ENCODE assay signal across 8 cellular contexts in genomic region chr3:120418866-120419490, GRCh38. TPM values are rescaled to one million over a fixed set of nuclear protein-coding genes. Genes with fewer than 3 reads are reported as not detected.
DNase-seq lines count a peak whose midpoint lies in the region; ATAC-seq and TF ChIP-seq lines count a peak whose summit lies in the region.

No MANE protein-coding gene starts in this region.

- ATAC-seq in GM18873 (IDR thresholded peaks at IDR 0.05; ENCODE audit: low FRiP score, unreplicated experiment), result peak; percentile 42
- peak; percentile 58 for ATAC-seq in HG03280 (IDR thresholded peaks at IDR 0.05; ENCODE audit: unreplicated experiment)
- ATAC-seq in activated naive CD8-positive, alpha-beta T cell treated with anti-CD3 and anti-CD28 coated beads, Interleukin-2, amount 50 U/mL, for 24 hours, result peak; percentile 47
- ATAC-seq in left cardiac atrium, result peak; percentile 48 to 58
- ATAC-seq in activated T-helper 17 cell treated with anti-CD3 and anti-CD28 coated beads, Interleukin-2, amount 50 U/mL, for 72 hours (replicated peaks), result no peak

- peak; percentile 61 for TF ChIP-seq CTCF in retinal pigment epithelial cell (conservative IDR thresholded peaks at IDR 0.05; ENCODE audit: low read depth, low read length)

- DNase-seq in COLO668 (lab: John Stamatoyannopoulos, UW; ENCODE audit: unreplicated experiment), result peak; percentile 15
- DNase-seq in NCI-H2196 (lab: John Stamatoyannopoulos, UW; ENCODE audit: unreplicated experiment), result peak; percentile 73
- peak; percentile 3 for DNase-seq in activated naive CD8-positive, alpha-beta T cell treated with anti-CD3 and anti-CD28 coated beads, Interleukin-2, amount 50 U/mL, for 24 hours
- DNase-seq in left cardiac atrium, result peak; percentile 50
- no peak for DNase-seq in retinal pigment epithelial cell (ENCODE audit: low read depth)

- H3K4me1 Mint-ChIP-seq in activated naive CD8-positive, alpha-beta T cell treated with anti-CD3 and anti-CD28 coated beads, Interleukin-2, amount 50 U/mL, for 24 hours, result peaks cover 10% of the 10 kb centered on the region
- H3K4me1 Mint-ChIP-seq in activated T-helper 17 cell treated with anti-CD3 and anti-CD28 coated beads, Interleukin-2, amount 50 U/mL, for 72 hours, result peaks cover 7% of the 10 kb centered on the region

- no peak overlapping the region for H3K4me3 Mint-ChIP-seq in activated naive CD8-positive, alpha-beta T cell treated with anti-CD3 and anti-CD28 coated beads, Interleukin-2, amount 50 U/mL, for 24 hours
- H3K4me3 Mint-ChIP-seq in activated T-helper 17 cell treated with anti-CD3 and anti-CD28 coated beads, Interleukin-2, amount 50 U/mL, for 72 hours, result no peak overlapping the region

- H3K27me3 Mint-ChIP-seq in activated naive CD8-positive, alpha-beta T cell treated with anti-CD3 and anti-CD28 coated beads, Interleukin-2, amount 50 U/mL, for 24 hours, result no peaks in the 10 kb centered on the region
- no peaks in the 10 kb centered on the region for H3K27me3 Mint-ChIP-seq in activated T-helper 17 cell treated with anti-CD3 and anti-CD28 coated beads, Interleukin-2, amount 50 U/mL, for 72 hours

- no peaks in the 10 kb centered on the region for H3K9me3 Mint-ChIP-seq in activated naive CD8-positive, alpha-beta T cell treated with anti-CD3 and anti-CD28 coated beads, Interleukin-2, amount 50 U/mL, for 24 hours
- no peaks in the 10 kb centered on the region for H3K9me3 Mint-ChIP-seq in activated T-helper 17 cell treated with anti-CD3 and anti-CD28 coated beads, Interleukin-2, amount 50 U/mL, for 72 hours

- no peak overlapping the region for H3K27ac Mint-ChIP-seq in activated naive CD8-positive, alpha-beta T cell treated with anti-CD3 and anti-CD28 coated beads, Interleukin-2, amount 50 U/mL, for 24 hours
- no peak overlapping the region for H3K27ac Mint-ChIP-seq in activated T-helper 17 cell treated with anti-CD3 and anti-CD28 coated beads, Interleukin-2, amount 50 U/mL, for 72 hours

- intact Hi-C loops in left cardiac atrium (cut with DNase I), result loop anchor here (2.0 to 5.0 kb wide), 4 partner anchors 33 to 177 kb away; partner anchors contain the start of gene FSTL1 (in 1 of the 2)

- no peaks in the 10 kb centered on the region for H3K36me3 Mint-ChIP-seq in activated naive CD8-positive, alpha-beta T cell treated with anti-CD3 and anti-CD28 coated beads, Interleukin-2, amount 50 U/mL, for 24 hours (ENCODE audit: low read depth)
- H3K36me3 Mint-ChIP-seq in activated T-helper 17 cell treated with anti-CD3 and anti-CD28 coated beads, Interleukin-2, amount 50 U/mL, for 72 hours (ENCODE audit: low read depth), result no peaks in the 10 kb centered on the region

- H3K4me3 ChIP-seq in retinal pigment epithelial cell (ENCODE audit: low read length), result no peak overlapping the region

RNA-seq across cellular contexts. Expression of gene FSTL1, which starts 31.8 kb away (rescaled TPM):
- 100 to 1,000 TPM; 376 to 503 TPM for total RNA-seq in left cardiac atrium
- 1 to 10 TPM; 1.4 to 2.6 TPM for total RNA-seq in activated T-helper 17 cell treated with anti-CD3 and anti-CD28 coated beads, Interleukin-2, amount 50 U/mL, for 72 hours

Comparison
In these comparisons a context has a peak if more than half of its experiments do, and no peak if none do; other contexts are left out.
1. RNA of gene FSTL1, which starts 31.8 kb away (total RNA-seq): 376 to 503 TPM in left cardiac atrium; 1.4 to 2.6 TPM in activated T-helper 17 cell treated with anti-CD3 and anti-CD28 coated beads, Interleukin-2, amount 50 U/mL, for 72 hours; every median in the first group is over 100 times any median in the second.